24 cellular contexts compared by ENCODE assay signal in the genomic region with DNA sequence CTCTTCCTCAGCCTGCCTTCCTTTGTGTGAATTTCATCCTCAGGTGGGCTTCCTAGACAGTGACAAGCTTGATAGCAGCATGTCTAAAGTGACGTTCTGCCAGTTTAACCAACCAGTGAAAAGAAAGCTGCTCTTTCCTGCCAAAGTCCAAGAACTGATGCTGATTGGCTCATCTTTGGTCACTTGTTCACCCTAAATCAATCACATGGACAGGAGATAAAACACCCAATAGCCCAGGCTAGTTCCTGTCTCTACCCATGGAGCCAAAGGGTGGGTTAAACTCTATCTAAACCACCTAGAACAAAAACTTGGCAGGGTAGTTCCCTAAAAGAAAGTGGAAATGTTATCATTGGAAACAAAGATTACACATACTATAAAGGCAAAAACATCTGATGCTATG.
"Had no signal": no experiment of that assay in that cellular context is flagged by ENCODE, and none has a peak within 500 bp of the region (broad histone marks: within the 10 kb centered on the region; RNA-seq: fewer than 3 reads in every experiment).

No MANE protein-coding gene starts in this region.

- H3K4me2 ChIP-seq: smooth muscle cell had no signal

- H3K27ac Mint-ChIP-seq: immature natural killer cell; memory B cell; nephron; stimulated activated naive B cell treated with anti-CD40 and anti-IgM and Interleukin-4, amounts not matched to agents 10 μg/mL and 1 μg/mL and 100 μg/mL, for 72 hours; stimulated activated naive CD8-positive, alpha-beta T cell treated with anti-CD3 and anti-CD28 coated beads, Interleukin-15, Interleukin-2, amounts not matched to agents 100 ng/mL and 50 ng/mL, for 24 hours had no signal

- DNase-seq: hypothalamus; immature natural killer cell; left ventricle myocardium inferior; naive thymus-derived CD8-positive, alpha-beta T cell; pancreas; psoas muscle; right lobe of liver; stimulated activated CD4-positive, alpha-beta T cell treated with anti-CD3 and anti-CD28 coated beads, Interleukin-1b, Interleukin-23, amount 100 ng/mL, for 48 hours; stimulated activated CD4-positive, alpha-beta T cell treated with anti-CD3 and anti-CD28 coated beads, Interleukin-2, amount 100 ng/mL, for 48 hours; stimulated activated CD4-positive, alpha-beta T cell treated with anti-CD3 and anti-CD28 coated beads, Interleukin-4, amount 100 ng/mL, for 4 hours; stimulated activated naive B cell treated with anti-CD40 and anti-IgM and Interleukin-4, amounts not matched to agents 10 μg/mL and 1 μg/mL and 100 μg/mL, for 72 hours; tibial artery; trophoblast cell; upper lobe of right lung had no signal

- H3K36me3 Mint-ChIP-seq: memory B cell had no signal

- H3K4me1 Mint-ChIP-seq: immature natural killer cell; memory B cell; naive thymus-derived CD8-positive, alpha-beta T cell; neural crest cell; stimulated activated naive B cell treated with anti-CD40 and anti-IgM and Interleukin-4, amounts not matched to agents 10 μg/mL and 1 μg/mL and 100 μg/mL, for 72 hours had no signal

- H3K27me3 ChIP-seq: pancreas, right lobe of liver, suprapubic skin, tibial artery, upper lobe of right lung had no signal

- FAIRE-seq: islet of Langerhans, pancreas, urothelium cell line had no signal

- H3K27me3 Mint-ChIP-seq: stimulated activated naive B cell treated with anti-CD40 and anti-IgM and Interleukin-4, amounts not matched to agents 10 μg/mL and 1 μg/mL and 100 μg/mL, for 72 hours had no signal

- H3K27ac ChIP-seq: left ventricle myocardium inferior, pancreas, psoas muscle, right lobe of liver, suprapubic skin, thoracic aorta, tibial artery, upper lobe of right lung had no signal

- H3K4me3 Mint-ChIP-seq: immature natural killer cell; memory B cell; naive thymus-derived CD8-positive, alpha-beta T cell; nephron; neural crest cell; stimulated activated naive B cell treated with anti-CD40 and anti-IgM and Interleukin-4, amounts not matched to agents 10 μg/mL and 1 μg/mL and 100 μg/mL, for 72 hours; stimulated activated naive CD8-positive, alpha-beta T cell treated with anti-CD3 and anti-CD28 coated beads, Interleukin-15, Interleukin-2, amounts not matched to agents 100 ng/mL and 50 ng/mL, for 24 hours had no signal

- H3K9me3 ChIP-seq: left ventricle myocardium inferior, pancreas, psoas muscle, right lobe of liver, suprapubic skin, thoracic aorta, tibial artery, upper lobe of right lung had no signal

- H3K4me3 ChIP-seq: left ventricle myocardium inferior, lung, pancreas, psoas muscle, right lobe of liver, smooth muscle cell, suprapubic skin, thoracic aorta, tibial artery, upper lobe of right lung had no signal

- H3K36me3 ChIP-seq: pancreas, right lobe of liver, thoracic aorta had no signal

- H3K9me3 Mint-ChIP-seq: immature natural killer cell; memory B cell; naive thymus-derived CD8-positive, alpha-beta T cell; nephron; neural crest cell; stimulated activated naive B cell treated with anti-CD40 and anti-IgM and Interleukin-4, amounts not matched to agents 10 μg/mL and 1 μg/mL and 100 μg/mL, for 72 hours; stimulated activated naive CD8-positive, alpha-beta T cell treated with anti-CD3 and anti-CD28 coated beads, Interleukin-15, Interleukin-2, amounts not matched to agents 100 ng/mL and 50 ng/mL, for 24 hours had no signal

- ATAC-seq: naive thymus-derived CD8-positive, alpha-beta T cell; pancreas; psoas muscle; right lobe of liver; stimulated activated naive B cell treated with anti-CD40 and anti-IgM and Interleukin-4, amounts not matched to agents 10 μg/mL and 1 μg/mL and 100 μg/mL, for 72 hours; upper lobe of right lung had no signal

- H3K4me1 ChIP-seq: pancreas, psoas muscle, right lobe of liver, suprapubic skin, tibial artery, upper lobe of right lung had no signal
